1 cellular context compared by ENCODE assay signal in the genomic region with DNA sequence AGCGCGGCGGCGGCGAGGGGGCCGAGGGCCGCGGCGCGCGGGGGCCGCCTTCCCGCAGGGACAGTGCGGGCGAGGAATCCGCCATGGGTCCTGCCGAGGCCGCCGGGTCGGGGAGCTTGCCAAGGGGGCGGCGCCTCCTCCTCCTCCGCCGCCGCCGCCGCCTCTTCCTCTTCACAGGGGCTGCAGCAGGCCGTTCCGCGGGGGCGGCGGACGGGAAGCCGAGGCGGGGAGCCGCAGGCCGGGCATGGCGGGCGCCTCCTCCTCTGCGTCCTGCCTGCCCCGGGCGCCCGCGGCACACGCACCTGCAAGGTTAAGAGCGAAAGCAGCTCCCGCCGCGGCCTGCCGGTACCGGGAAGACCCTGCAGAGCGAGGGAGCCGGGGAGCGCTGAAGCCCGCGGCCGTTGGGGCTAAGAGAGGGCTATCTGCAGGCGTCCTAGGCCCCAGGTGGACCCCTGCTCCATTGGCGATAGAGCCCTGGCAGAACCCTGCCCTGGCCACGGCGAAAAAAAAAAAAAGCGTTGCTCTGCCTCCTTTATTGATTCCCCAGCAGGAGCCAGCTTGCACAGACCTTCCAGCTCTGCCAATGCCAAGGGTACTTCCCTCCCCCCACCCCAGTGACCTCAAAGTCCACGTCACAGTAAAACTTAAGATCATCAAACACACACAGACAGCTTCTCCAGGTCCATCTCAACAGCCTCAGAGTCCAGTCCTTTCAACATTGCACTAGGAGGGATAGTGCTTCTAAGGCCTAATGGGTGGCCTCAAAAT.
TF ChIP-seq lines count a peak whose summit lies in the region.

A gene with protein sequence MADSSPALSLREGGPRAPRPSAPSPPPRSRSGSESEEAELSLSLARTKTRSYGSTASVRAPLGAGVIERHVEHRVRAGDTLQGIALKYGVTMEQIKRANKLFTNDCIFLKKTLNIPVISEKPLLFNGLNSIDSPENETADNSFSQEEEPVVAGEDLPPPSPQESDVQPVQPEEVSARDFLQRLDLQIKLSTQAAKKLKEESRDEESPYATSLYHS (minus strand): TSS at position 118 of the 768 bp plus-strand sequence. CDS start 33 bp downstream, at position 85.

TF ChIP-seq in HepG2, 621 proteins besides CTCF, POLR2A, EP300 and RAD21 (continued from another document):
- TF ChIP-seq, protein P1, sequence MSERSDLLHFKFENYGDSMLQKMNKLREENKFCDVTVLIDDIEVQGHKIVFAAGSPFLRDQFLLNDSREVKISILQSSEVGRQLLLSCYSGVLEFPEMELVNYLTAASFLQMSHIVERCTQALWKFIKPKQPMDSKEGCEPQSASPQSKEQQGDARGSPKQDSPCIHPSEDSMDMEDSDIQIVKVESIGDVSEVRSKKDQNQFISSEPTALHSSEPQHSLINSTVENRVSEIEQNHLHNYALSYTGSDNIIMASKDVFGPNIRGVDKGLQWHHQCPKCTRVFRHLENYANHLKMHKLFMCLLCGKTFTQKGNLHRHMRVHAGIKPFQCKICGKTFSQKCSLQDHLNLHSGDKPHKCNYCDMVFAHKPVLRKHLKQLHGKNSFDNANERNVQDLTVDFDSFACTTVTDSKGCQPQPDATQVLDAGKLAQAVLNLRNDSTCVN (CRISPR knock-in tag; IDR thresholded peaks at IDR 0.05; ENCODE audit: borderline replicate concordance): no peak
- TF ChIP-seq, protein P2, sequence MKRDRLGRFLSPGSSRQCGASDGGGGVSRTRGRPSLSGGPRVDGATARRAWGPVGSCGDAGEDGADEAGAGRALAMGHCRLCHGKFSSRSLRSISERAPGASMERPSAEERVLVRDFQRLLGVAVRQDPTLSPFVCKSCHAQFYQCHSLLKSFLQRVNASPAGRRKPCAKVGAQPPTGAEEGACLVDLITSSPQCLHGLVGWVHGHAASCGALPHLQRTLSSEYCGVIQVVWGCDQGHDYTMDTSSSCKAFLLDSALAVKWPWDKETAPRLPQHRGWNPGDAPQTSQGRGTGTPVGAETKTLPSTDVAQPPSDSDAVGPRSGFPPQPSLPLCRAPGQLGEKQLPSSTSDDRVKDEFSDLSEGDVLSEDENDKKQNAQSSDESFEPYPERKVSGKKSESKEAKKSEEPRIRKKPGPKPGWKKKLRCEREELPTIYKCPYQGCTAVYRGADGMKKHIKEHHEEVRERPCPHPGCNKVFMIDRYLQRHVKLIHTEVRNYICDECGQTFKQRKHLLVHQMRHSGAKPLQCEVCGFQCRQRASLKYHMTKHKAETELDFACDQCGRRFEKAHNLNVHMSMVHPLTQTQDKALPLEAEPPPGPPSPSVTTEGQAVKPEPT (CRISPR knock-in tag; IDR thresholded peaks at IDR 0.05; ENCODE audit: low read depth): 0 out of 2 replicates have a peak, but pooled peaks have one; percentile 24
- TF ChIP-seq KDM5B (CRISPR knock-in tag; IDR thresholded peaks at IDR 0.05; ENCODE audit: borderline replicate concordance) (peak; percentile 6; the same call in 1 of the 2 replicates), ZKSCAN8 (CRISPR knock-in tag; IDR thresholded peaks at IDR 0.05; ENCODE audit: borderline replicate concordance) (no peak), GATAD1 (CRISPR knock-in tag; IDR thresholded peaks at IDR 0.05) (no peak)
- TF ChIP-seq, protein P3, sequence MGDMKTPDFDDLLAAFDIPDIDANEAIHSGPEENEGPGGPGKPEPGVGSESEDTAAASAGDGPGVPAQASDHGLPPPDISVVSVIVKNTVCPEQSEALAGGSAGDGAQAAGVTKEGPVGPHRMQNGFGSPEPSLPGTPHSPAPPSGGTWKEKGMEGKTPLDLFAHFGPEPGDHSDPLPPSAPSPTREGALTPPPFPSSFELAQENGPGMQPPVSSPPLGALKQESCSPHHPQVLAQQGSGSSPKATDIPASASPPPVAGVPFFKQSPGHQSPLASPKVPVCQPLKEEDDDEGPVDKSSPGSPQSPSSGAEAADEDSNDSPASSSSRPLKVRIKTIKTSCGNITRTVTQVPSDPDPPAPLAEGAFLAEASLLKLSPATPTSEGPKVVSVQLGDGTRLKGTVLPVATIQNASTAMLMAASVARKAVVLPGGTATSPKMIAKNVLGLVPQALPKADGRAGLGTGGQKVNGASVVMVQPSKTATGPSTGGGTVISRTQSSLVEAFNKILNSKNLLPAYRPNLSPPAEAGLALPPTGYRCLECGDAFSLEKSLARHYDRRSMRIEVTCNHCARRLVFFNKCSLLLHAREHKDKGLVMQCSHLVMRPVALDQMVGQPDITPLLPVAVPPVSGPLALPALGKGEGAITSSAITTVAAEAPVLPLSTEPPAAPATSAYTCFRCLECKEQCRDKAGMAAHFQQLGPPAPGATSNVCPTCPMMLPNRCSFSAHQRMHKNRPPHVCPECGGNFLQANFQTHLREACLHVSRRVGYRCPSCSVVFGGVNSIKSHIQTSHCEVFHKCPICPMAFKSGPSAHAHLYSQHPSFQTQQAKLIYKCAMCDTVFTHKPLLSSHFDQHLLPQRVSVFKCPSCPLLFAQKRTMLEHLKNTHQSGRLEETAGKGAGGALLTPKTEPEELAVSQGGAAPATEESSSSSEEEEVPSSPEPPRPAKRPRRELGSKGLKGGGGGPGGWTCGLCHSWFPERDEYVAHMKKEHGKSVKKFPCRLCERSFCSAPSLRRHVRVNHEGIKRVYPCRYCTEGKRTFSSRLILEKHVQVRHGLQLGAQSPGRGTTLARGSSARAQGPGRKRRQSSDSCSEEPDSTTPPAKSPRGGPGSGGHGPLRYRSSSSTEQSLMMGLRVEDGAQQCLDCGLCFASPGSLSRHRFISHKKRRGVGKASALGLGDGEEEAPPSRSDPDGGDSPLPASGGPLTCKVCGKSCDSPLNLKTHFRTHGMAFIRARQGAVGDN (CRISPR knock-in tag; IDR thresholded peaks at IDR 0.05): peak; percentile 51
